14 cellular contexts compared by ENCODE assay signal in the genomic region with DNA sequence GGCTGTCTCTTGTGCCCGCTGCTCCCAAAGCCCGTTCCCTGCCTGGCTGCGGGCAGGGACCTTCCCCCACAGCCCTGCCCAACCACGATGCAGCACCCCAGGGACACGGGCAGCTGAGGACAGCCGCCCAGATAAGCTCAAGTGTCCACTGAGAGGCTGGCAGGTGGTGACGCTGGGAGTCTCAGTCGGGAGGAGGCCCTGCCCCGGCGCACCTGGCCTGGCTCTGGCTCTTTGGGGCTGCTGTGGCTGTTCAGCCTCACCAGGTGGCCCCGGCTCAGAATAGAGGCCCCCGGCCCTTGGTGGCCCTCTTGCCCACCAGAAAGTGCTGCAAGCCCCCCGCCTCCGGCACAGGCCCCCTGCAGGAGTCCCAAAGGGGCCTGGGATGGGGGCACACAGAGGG. TPM values are rescaled to one million over a fixed set of nuclear protein-coding genes. Genes with fewer than 3 reads are reported as not detected.
A peak's percentile ranks its signal among the peaks of the same experiment; 100 is the strongest.
DNase-seq lines count a peak whose midpoint lies in the region; ATAC-seq, FAIRE-seq and TF ChIP-seq lines count a peak whose summit lies in the region.
"Had no signal": no experiment of that assay in that cellular context is flagged by ENCODE, and none has a peak within 500 bp of the region (broad histone marks: within the 10 kb centered on the region; RNA-seq: fewer than 3 reads in every experiment).

No MANE protein-coding gene starts in this region.

- H2AFZ ChIP-seq in PC-9 = no peak overlapping the region
- H2AFZ ChIP-seq: GM23248, neural progenitor cell had no signal

- TF ChIP-seq CTCF in PC-9 (conservative IDR thresholded peaks at IDR 0.05) (no peak), liver (IDR thresholded peaks at IDR 0.05; ENCODE audit: low read depth, low read length, missing input control) (no peak)

- POLR2A ChIA-PET in PC-9 (lab: Charles Lee; ENCODE audit: unreplicated experiment) = interaction anchor here (0.5 to 0.6 kb wide), 2 partner anchors 71 to 1678 kb away, joined by 3 to 8 read pairs; no protein-coding TSS in a partner anchor

- H3K4me3 ChIP-seq in BLaER1 = peak overlapping the region; percentile 35; the same call in 1 of the 2 replicates
- no peak overlapping the region for H3K4me3 ChIP-seq in PC-9
- no peak overlapping the region for H3K4me3 ChIP-seq in liver (ENCODE audit: low read depth in 1 of 3, low read length in 3 of 3)
- H3K4me3 ChIP-seq: GM12878, GM23248, neural progenitor cell had no signal

- no peaks in the 10 kb centered on the region for H3K9me2 ChIP-seq in PC-9 (ENCODE audit: insufficient read depth)

- H4K20me1 ChIP-seq in BLaER1 (0 out of 2 replicates have a peak, but pooled peaks cover 4% of the 10 kb centered on the region), PC-9 (ENCODE audit: insufficient read depth) (no peaks in the 10 kb centered on the region)

- CTCF ChIA-PET in PC-9 (lab: Charles Lee) = no interaction called here

- H3F3A ChIP-seq in PC-9 (ENCODE audit: insufficient read depth, low read depth) = peaks cover 38% of the 10 kb centered on the region

- DNase-seq in NCI-H128 (lab: John Stamatoyannopoulos, UW; ENCODE audit: unreplicated experiment) (peak; percentile 48), PC-9 (peak in 1 of 2 experiments; percentile 65), HTR-8/SVneo (ENCODE audit: insufficient read length, low spot score) (no peak)
- DNase-seq in activated CD4-positive, alpha-beta T cell treated with anti-CD3 and anti-CD28 coated beads for 1 hour = no peak
- DNase-seq: activated CD8-positive, alpha-beta memory T cell treated with anti-CD3 and anti-CD28 coated beads, Interleukin-2, amount 50 U/mL, for 4 hours; GM23248; NCI-H1048 had no signal

- H3K79me2 ChIP-seq in PC-9 (ENCODE audit: low read depth) = peaks cover 9% of the 10 kb centered on the region

- ATAC-seq in HG02678 (IDR thresholded peaks at IDR 0.05; ENCODE audit: unreplicated experiment) = no peak
- no peak for ATAC-seq in GM18511 (IDR thresholded peaks at IDR 0.05; ENCODE audit: unreplicated experiment)
- ATAC-seq: GM12878 had no signal

- intact Hi-C loops in PC-9 (cut with micrococcal nuclease; ENCODE audit: unreplicated experiment) = loop anchor here (10.0 kb wide), 1 partner anchor 563 kb away; no protein-coding TSS in a partner anchor

- peak overlapping the region; percentile 82 for H3K27ac ChIP-seq in BLaER1
- H3K27ac ChIP-seq in PC-9 = peak overlapping the region; percentile 95
- peak overlapping the region; percentile 95 to 98 for H3K27ac ChIP-seq in liver (ENCODE audit: low read depth in 1 of 2, low read length in 2 of 2)
- H3K27ac ChIP-seq: GM23248, neural progenitor cell had no signal

- BruUV-seq in PC-9 (replicated peaks; lab: Mats Ljungman, UMichigan) = no TSS peak

- H3K9ac ChIP-seq in BLaER1 (peak overlapping the region; percentile 53), liver (ENCODE audit: low read depth in 1 of 2, low read length in 2 of 2) (no peak overlapping the region)
- H3K9ac ChIP-seq: GM23248, neural progenitor cell had no signal

- H3K36me3 ChIP-seq in BLaER1 (peaks cover 13% of the 10 kb centered on the region), PC-9 (ENCODE audit: low read depth) (no peaks in the 10 kb centered on the region), liver (ENCODE audit: control insufficient read depth in 4 of 4, insufficient read depth in 3 of 4, low read depth in 1 of 4, low read length in 3 of 4) (peaks cover 0 to 1% (median 0%) of the 10 kb centered on the region in 4 donors)
- H3K36me3 ChIP-seq: neural progenitor cell had no signal

- peak overlapping the region; percentile 94 for H3K4me2 ChIP-seq in BLaER1
- H3K4me2 ChIP-seq in PC-9 = peak overlapping the region; percentile 71
- H3K4me2 ChIP-seq: neural progenitor cell had no signal

- H3K27me3 ChIP-seq in BLaER1 (no peaks in the 10 kb centered on the region), PC-9 (ENCODE audit: insufficient read depth, low read depth) (no peaks in the 10 kb centered on the region), liver (ENCODE audit: control insufficient read depth in 4 of 4, insufficient read depth in 4 of 4, low read length in 3 of 4) (no peaks in the 10 kb centered on the region)
- H3K27me3 ChIP-seq: neural progenitor cell had no signal

- peak in 1 of 2 donors; percentile 33 for TF ChIP-seq RAD21 in liver (IDR thresholded peaks at IDR 0.05)

- H3K9me3 ChIP-seq in BLaER1 (no peaks in the 10 kb centered on the region), PC-9 (ENCODE audit: insufficient read depth, low read depth) (no peaks in the 10 kb centered on the region), liver (ENCODE audit: control insufficient read depth in 4 of 4, low read length in 3 of 4) (no peaks in the 10 kb centered on the region)

- no peak for FAIRE-seq in HTR-8/SVneo (lab: Jason Lieb, UNC)
- FAIRE-seq: GM12878, TTC549 had no signal

- H3K4me1 ChIP-seq in BLaER1 (peaks cover 98% of the 10 kb centered on the region), PC-9 (replicated peaks; ENCODE audit: insufficient read depth) (peaks cover 53% of the 10 kb centered on the region), liver (ENCODE audit: control insufficient read depth in 4 of 4, insufficient read depth in 4 of 4, low read length in 3 of 4) (peaks cover 28 to 77% (median 57%) of the 10 kb centered on the region in 4 donors)

- WGBS in liver = 47% methylated on average over 14 of the region's 14 CpGs

TF ChIP-seq in liver, 16 proteins besides CTCF, POLR2A, EP300 and RAD21 (continues in another document):
- TF ChIP-seq MAX (IDR thresholded peaks at IDR 0.05) (no peak), FOXA2 (IDR thresholded peaks at IDR 0.05) (no peak), EGR1 (IDR thresholded peaks at IDR 0.05; ENCODE audit: low read depth in 2 of 2) (no peak), HNF4A (conservative IDR thresholded peaks at IDR 0.05) (peak in 1 of 2 donors; percentile 21), GABPA (IDR thresholded peaks at IDR 0.05 in 1 of 2, conservative IDR thresholded peaks at IDR 0.05 in 1 of 2) (no peak), RXRA (IDR thresholded peaks at IDR 0.05) (peak; percentile 42 to 81), TAF1 (conservative IDR thresholded peaks at IDR 0.05) (no peak), ZBTB33 (IDR thresholded peaks at IDR 0.05) (no peak), FOXA1 (IDR thresholded peaks at IDR 0.05) (no peak), SP1 (IDR thresholded peaks at IDR 0.05) (peak; percentile 72), NR2F2 (IDR thresholded peaks at IDR 0.05) (no peak), REST (IDR thresholded peaks at IDR 0.05) (no peak), HNF4G (IDR thresholded peaks at IDR 0.05) (no peak), JUND (IDR thresholded peaks at IDR 0.05) (no peak), YY1 (IDR thresholded peaks at IDR 0.05) (no peak)

RNA-seq across cellular contexts. Expression of gene NTHL1, which starts 5.5 kb away (rescaled TPM):
- total RNA-seq in PC-9 (2021) = 47.3 and 66.6 TPM in 2 replicates
- 10 to 100 TPM; 10.4 to 12.7 TPM for total RNA-seq in liver
- polyA plus RNA-seq in liver = 100 to 1,000 TPM in 1 of 2 donors, 10 to 100 TPM in 1; 25.4 to 166 TPM

RNA-seq across cellular contexts. Expression of gene TSC2, which starts 5.6 kb away (rescaled TPM):
- 166 and 170 TPM in 2 replicates for total RNA-seq in PC-9 (2021)
- 10 to 100 TPM; 28.3 to 51.2 TPM for total RNA-seq in liver
- polyA plus RNA-seq in liver = 10 to 100 TPM; 23.3 to 29.1 TPM

RNA-seq across cellular contexts. Expression of gene NHERF2, which starts 15.5 kb away (rescaled TPM):
- total RNA-seq in PC-9 (2021) (104 and 144 TPM in 2 replicates), liver (10 to 100 TPM; 36.6 to 85.8 TPM)
- polyA plus RNA-seq in liver = 100 to 1,000 TPM in 1 of 2 donors, 10 to 100 TPM in 1; 62.4 to 205 TPM

RNA-seq across cellular contexts. Expression of gene NPW, which starts 22.6 kb away (rescaled TPM):
- total RNA-seq in PC-9 (2021) (4.0 and 8.1 TPM in 2 replicates), liver (1 to 10 TPM; 1.3 to 8.4 TPM)
- 10 to 100 TPM in 1 of 2 donors, 1 to 10 TPM in 1; 9.9 to 20.6 TPM for polyA plus RNA-seq in liver
- total RNA-seq: GM23248 had no signal

RNA-seq across cellular contexts. Expression of gene ZNF598, which starts 32.5 kb away (rescaled TPM):
- total RNA-seq in PC-9 (2021) = 68.4 and 72.5 TPM in 2 replicates
- total RNA-seq in liver = 10 to 100 TPM; 12.8 to 19.7 TPM
- polyA plus RNA-seq in liver = 10 to 100 TPM in 1 of 2 donors, 1 to 10 TPM in 1; 2.7 to 28.4 TPM
